8 cellular contexts compared by ENCODE assay signal in genomic region chr14:59632381-59632780, GRCh38. TPM values are rescaled to one million over a fixed set of nuclear protein-coding genes. Genes with fewer than 3 reads are reported as not detected.
DNase-seq lines count a peak whose midpoint lies in the region; ATAC-seq and TF ChIP-seq lines count a peak whose summit lies in the region.

No MANE protein-coding gene starts in this region.

- no peaks in the 10 kb centered on the region for H3K9me3 ChIP-seq in mucosa of descending colon

- peaks cover 44% of the 10 kb centered on the region for H3K27me3 Mint-ChIP-seq in activated CD8-positive, alpha-beta memory T cell treated with anti-CD3 and anti-CD28 coated beads, Interleukin-2, amount 10 ng/mL, durations not matched to agents 7 days and 5 days

- CTCF ChIA-PET in activated CD8-positive, alpha-beta memory T cell treated with anti-CD3 and anti-CD28 coated beads, Interleukin-2, amount 10 ng/mL, durations not matched to agents 7 days and 5 days (lab: Charles Lee) = interaction anchor here (0.8 to 1.3 kb wide), 5 partner anchors 9 to 551 kb away, joined by 3 to 4 read pairs (median 3); no protein-coding TSS in a partner anchor

- no peaks in the 10 kb centered on the region for H3K36me3 Mint-ChIP-seq in activated CD8-positive, alpha-beta memory T cell treated with anti-CD3 and anti-CD28 coated beads, Interleukin-2, amount 10 ng/mL, durations not matched to agents 7 days and 5 days

- DNase-seq in AG10803 (ENCODE audit: low read depth) (no peak), NCI-H146 treated with DMSO at 0.1 percent for 48 hours (lab: John Stamatoyannopoulos, UW; ENCODE audit: unreplicated experiment) (peak; percentile 19), astrocyte of the hippocampus (ENCODE audit: low read depth, low spot score) (peak; percentile 63), mucosa of descending colon (peak in 2 of 3 donors; percentile 45 to 69)
- DNase-seq in activated CD4-positive, CD25-positive, alpha-beta regulatory T cell (lab: John Stamatoyannopoulos, UW) = no peak
- DNase-seq in activated CD8-positive, alpha-beta memory T cell treated with anti-CD3 and anti-CD28 coated beads, Interleukin-2, amount 10 ng/mL, durations not matched to agents 7 days and 5 days = no peak
- DNase-seq in activated naive CD4-positive, alpha-beta T cell (lab: John Stamatoyannopoulos, UW) = no peak

- no peaks in the 10 kb centered on the region for H3K9me3 Mint-ChIP-seq in activated CD8-positive, alpha-beta memory T cell treated with anti-CD3 and anti-CD28 coated beads, Interleukin-2, amount 10 ng/mL, durations not matched to agents 7 days and 5 days (ENCODE audit: low read depth)

- no peaks in the 10 kb centered on the region for H3K4me1 Mint-ChIP-seq in activated CD8-positive, alpha-beta memory T cell treated with anti-CD3 and anti-CD28 coated beads, Interleukin-2, amount 10 ng/mL, durations not matched to agents 7 days and 5 days

- H3K27ac Mint-ChIP-seq in activated CD8-positive, alpha-beta memory T cell treated with anti-CD3 and anti-CD28 coated beads, Interleukin-2, amount 10 ng/mL, durations not matched to agents 7 days and 5 days = no peak overlapping the region

- no peaks in the 10 kb centered on the region for H3K36me3 ChIP-seq in mucosa of descending colon (ENCODE audit: low read depth)

- no peaks in the 10 kb centered on the region for H3K4me1 ChIP-seq in mucosa of descending colon (ENCODE audit: low read depth)

- TF ChIP-seq CTCF in AG10803 (conservative IDR thresholded peaks at IDR 0.05; ENCODE audit: low read length) = peak; percentile 43
- TF ChIP-seq CTCF in mucosa of descending colon (IDR thresholded peaks at IDR 0.05) = peak; percentile 27

- H3K4me3 ChIP-seq in AG10803 (ENCODE audit: low read length) (no peak overlapping the region), mucosa of descending colon (no peak overlapping the region)

- intact Hi-C loops in mucosa of descending colon (cut with DNase I, micrococcal nuclease) = no loop called here

- H3K4me3 Mint-ChIP-seq in activated CD8-positive, alpha-beta memory T cell treated with anti-CD3 and anti-CD28 coated beads, Interleukin-2, amount 10 ng/mL, durations not matched to agents 7 days and 5 days = no peak overlapping the region

- ATAC-seq in GM18502 (IDR thresholded peaks at IDR 0.05; ENCODE audit: poor library complexity, unreplicated experiment) (peak; percentile 56), mucosa of descending colon (peak; percentile 75)
- no peak for ATAC-seq in activated CD8-positive, alpha-beta memory T cell treated with anti-CD3 and anti-CD28 coated beads, Interleukin-2, amount 10 ng/mL, durations not matched to agents 7 days and 5 days

RNA-seq across cellular contexts. Expression of gene CCDC175, which starts 55.8 kb away (rescaled TPM):
- total RNA-seq in mucosa of descending colon = 1 to 10 TPM in 1 of 3 donors, under 1 TPM in 2; 0.09 to 1.6 (median 0.60) TPM
- not detected for total RNA-seq in activated CD8-positive, alpha-beta memory T cell treated with anti-CD3 and anti-CD28 coated beads, Interleukin-2, amount 10 ng/mL, durations not matched to agents 7 days and 5 days

Comparison
In these comparisons a context has a peak if more than half of its experiments do, and no peak if none do; other contexts are left out.
1. DNase-seq: peak in NCI-H146 treated with DMSO at 0.1 percent for 48 hours (single experiment), astrocyte of the hippocampus (single experiment) and mucosa of descending colon (2 of 3); none in AG10803 (single experiment), activated CD4-positive, CD25-positive, alpha-beta regulatory T cell (0 of 4), activated CD8-positive, alpha-beta memory T cell treated with anti-CD3 and anti-CD28 coated beads, Interleukin-2, amount 10 ng/mL, durations not matched to agents 7 days and 5 days (single experiment) and activated naive CD4-positive, alpha-beta T cell (0 of 4).